8 cellular contexts compared by ENCODE assay signal in genomic region chr1:226820935-226821718, GRCh38. TPM values are rescaled to one million over a fixed set of nuclear protein-coding genes. Genes with fewer than 3 reads are reported as not detected.
DNase-seq lines count a peak whose midpoint lies in the region; ATAC-seq, FAIRE-seq and TF ChIP-seq lines count a peak whose summit lies in the region.

No MANE protein-coding gene starts in this region.

- H3K27me3 ChIP-seq in pancreas = no peaks in the 10 kb centered on the region

- H3K4me3 ChIP-seq in AG10803 (ENCODE audit: low read length) (no peak overlapping the region), fibroblast of the aortic adventitia (ENCODE audit: low read depth, low read length) (no peak overlapping the region), pancreas (no peak overlapping the region)

- H3K27me3 Mint-ChIP-seq in nephron progenitor cell (ENCODE audit: low read depth, poor library complexity) = peaks cover 15% of the 10 kb centered on the region

- H3K9me3 ChIP-seq in pancreas = no peaks in the 10 kb centered on the region

- DNase-seq in AG10803 (ENCODE audit: low read depth) (peak; percentile 98), RWPE1 (ENCODE audit: low spot score) (peak; percentile 79), fibroblast of the aortic adventitia (ENCODE audit: low read depth) (peak; percentile 99), pancreas (peak in 4 of 6 donors; percentile 28 to 37 (median 36)), occipital lobe (lab: John Stamatoyannopoulos, UW) (no peak), NCI-H2107 (lab: John Stamatoyannopoulos, UW) (no peak), NOMO-1 (lab: John Stamatoyannopoulos, UW; ENCODE audit: unreplicated experiment in 2 of 2) (no peak), nephron progenitor cell (no peak)

- TF ChIP-seq CTCF in AG10803 (conservative IDR thresholded peaks at IDR 0.05; ENCODE audit: low read length) = no peak
- TF ChIP-seq CTCF in RWPE1 (conservative IDR thresholded peaks at IDR 0.05; ENCODE audit: low read depth) = no peak
- TF ChIP-seq CTCF in fibroblast of the aortic adventitia (IDR thresholded peaks at IDR 0.05; ENCODE audit: insufficient read depth, low read length) = no peak
- no peak for TF ChIP-seq CTCF in pancreas (IDR thresholded peaks at IDR 0.05)
- no peak for TF ChIP-seq CTCF in nephron progenitor cell (IDR thresholded peaks at IDR 0.05)

- H3K36me3 ChIP-seq in pancreas = no peaks in the 10 kb centered on the region

- CTCF ChIA-PET in RWPE1 (lab: Yijun Ruan, JAX) = interaction anchor here (0.7 to 0.8 kb wide), 2 partner anchors 113 to 696 kb away, joined by 3 to 4 read pairs; no protein-coding TSS in a partner anchor

- H3K4me3 Mint-ChIP-seq in nephron progenitor cell = no peak overlapping the region

- H3K27ac ChIP-seq in RWPE1 = peak overlapping the region; percentile 68
- peak overlapping the region in 1 of 4 donors; percentile 8 for H3K27ac ChIP-seq in pancreas

- H3K36me3 Mint-ChIP-seq in nephron progenitor cell (ENCODE audit: low read depth) = no peaks in the 10 kb centered on the region

- H3K9me3 Mint-ChIP-seq in nephron progenitor cell = peaks cover 11% of the 10 kb centered on the region

- peak in 3 of 4 donors; percentile 79 to 85 (median 82) for ATAC-seq in pancreas

- FAIRE-seq in pancreas (lab: Jason Lieb, UNC) = peak; percentile 26

- 58 to 62% methylated on average over 8 of the region's 8 CpGs for WGBS in pancreas, 2 donors

- POLR2A ChIA-PET in RWPE1 (lab: Yijun Ruan, JAX; ENCODE audit: low non-redundant PET) = interaction anchor here (0.6 kb wide), 1 partner anchor 118 kb away, joined by 3 read pairs; no protein-coding TSS in a partner anchor

- no peaks in the 10 kb centered on the region for H3K4me1 ChIP-seq in pancreas

- intact Hi-C loops in pancreas (cut with DNase I) = loop anchor here in 1 of 3 donors (10.0 kb wide), 1 partner anchor 186 kb away; no protein-coding TSS in a partner anchor

- H3K4me1 Mint-ChIP-seq in nephron progenitor cell = peaks cover 21% of the 10 kb centered on the region

- no peak overlapping the region for H3K27ac Mint-ChIP-seq in nephron progenitor cell

RNA-seq across cellular contexts. Expression of gene PSEN2, which starts 49.3 kb away (rescaled TPM):
- total RNA-seq in fibroblast of the aortic adventitia (ENCODE audit: low replicate concordance) = 13.1 and 42.7 TPM in 2 replicates
- 10 to 100 TPM; 36.5 to 70.2 (median 44.1) TPM for total RNA-seq in pancreas
- 10 to 100 TPM; 31.4 to 37.1 TPM for polyA plus RNA-seq in pancreas
- total RNA-seq in occipital lobe = 28.2 TPM

Comparison
In these comparisons a context has a peak if more than half of its experiments do, and no peak if none do; other contexts are left out.
1. DNase-seq: peak in AG10803 (single experiment), RWPE1 (single experiment), fibroblast of the aortic adventitia (single experiment) and pancreas (4 of 6); none in occipital lobe (single experiment), NCI-H2107 (single experiment), NOMO-1 (0 of 2) and nephron progenitor cell (single experiment).